Comparison of ENCODE assay signal across 8 cellular contexts in genomic region chr14:23478109-23478698, GRCh38.
DNase-seq lines count a peak whose midpoint lies in the region; ATAC-seq and TF ChIP-seq lines count a peak whose summit lies in the region.

No MANE protein-coding gene starts in this region.

- peaks cover 37% of the 10 kb centered on the region for H3K36me3 Mint-ChIP-seq in T-helper 2 cell treated with Interferon-gamma antibody and Interleukin-4, amounts not matched to agents 5 μg/mL and 100 μg/mL, for 36 hours (ENCODE audit: low read depth)

- no peak overlapping the region for H3K27ac Mint-ChIP-seq in T-helper 2 cell treated with Interferon-gamma antibody and Interleukin-4, amounts not matched to agents 5 μg/mL and 100 μg/mL, for 36 hours

- no peak overlapping the region for H3K4me3 ChIP-seq in astrocyte of the cerebellum (ENCODE audit: low read depth, low read length)

- H3K9me3 Mint-ChIP-seq in T-helper 2 cell treated with Interferon-gamma antibody and Interleukin-4, amounts not matched to agents 5 μg/mL and 100 μg/mL, for 36 hours: no peaks in the 10 kb centered on the region

- TF ChIP-seq CTCF in GM10248 (IDR thresholded peaks at IDR 0.05; ENCODE audit: control extremely low read depth, extremely low read depth, low read depth, missing control alignments) (peak; percentile 60), astrocyte of the cerebellum (IDR thresholded peaks at IDR 0.05; ENCODE audit: low read depth, low read length, missing control alignments) (peak; percentile 63)

- no peak for ATAC-seq in HG02642 (IDR thresholded peaks at IDR 0.05; ENCODE audit: poor library complexity, unreplicated experiment)
- no peak for ATAC-seq in GM19467 (IDR thresholded peaks at IDR 0.05; ENCODE audit: unreplicated experiment)

- in situ Hi-C loops in astrocyte of the cerebellum (cut with HindIII; ENCODE audit: low sequenced_read_pairs): no loop called here

- no peak overlapping the region for H3K4me3 Mint-ChIP-seq in T-helper 2 cell treated with Interferon-gamma antibody and Interleukin-4, amounts not matched to agents 5 μg/mL and 100 μg/mL, for 36 hours

- H3K4me1 Mint-ChIP-seq in T-helper 2 cell treated with Interferon-gamma antibody and Interleukin-4, amounts not matched to agents 5 μg/mL and 100 μg/mL, for 36 hours (ENCODE audit: low read depth): peaks cover 3% of the 10 kb centered on the region

- H3K27me3 Mint-ChIP-seq in T-helper 2 cell treated with Interferon-gamma antibody and Interleukin-4, amounts not matched to agents 5 μg/mL and 100 μg/mL, for 36 hours (ENCODE audit: low read depth): no peaks in the 10 kb centered on the region

- CTCF ChIA-PET in GM10248 (lab: Yijun Ruan, JAX): interaction anchor here (0.6 to 14.1 kb wide), 31 partner anchors 8 to 612 kb away, joined by 3 to 497 read pairs (median 4); partner anchors contain the start of genes ACIN1, AP1G2, C14orf119 and PABPN1

- peak; percentile 50 for DNase-seq in GM10248 (ENCODE audit: extremely low spot score)
- DNase-seq in NCI-H1105 treated with DMSO at 0.1 percent for 48 hours (lab: John Stamatoyannopoulos, UW): peak; percentile 65
- DNase-seq in T-helper 2 cell treated with Interferon-gamma antibody and Interleukin-4, amounts not matched to agents 5 μg/mL and 100 μg/mL, for 36 hours (ENCODE audit: low spot score): peak; percentile 23
- DNase-seq in astrocyte of the cerebellum (ENCODE audit: low read depth): peak; percentile 50
- DNase-seq in iPS-NIHi7 (ENCODE audit: extremely low spot score): peak; percentile 38
- DNase-seq in stimulated activated CD4-positive, alpha-beta T cell treated with anti-CD3 and anti-CD28 coated beads, Interleukin-1b, Interleukin-23, amount 100 ng/mL, for 24 hours (ENCODE audit: low read depth in 4 of 4, low spot score in 1 of 4): peak; percentile 10 to 36 (median 33)

- POLR2A ChIA-PET in GM10248 (lab: Yijun Ruan, JAX): interaction anchor here (0.5 to 0.7 kb wide), 2 partner anchors 82 to 100 kb away, joined by 3 read pairs; no protein-coding TSS in a partner anchor
